20 cellular contexts compared by ENCODE assay signal in the genomic region with DNA sequence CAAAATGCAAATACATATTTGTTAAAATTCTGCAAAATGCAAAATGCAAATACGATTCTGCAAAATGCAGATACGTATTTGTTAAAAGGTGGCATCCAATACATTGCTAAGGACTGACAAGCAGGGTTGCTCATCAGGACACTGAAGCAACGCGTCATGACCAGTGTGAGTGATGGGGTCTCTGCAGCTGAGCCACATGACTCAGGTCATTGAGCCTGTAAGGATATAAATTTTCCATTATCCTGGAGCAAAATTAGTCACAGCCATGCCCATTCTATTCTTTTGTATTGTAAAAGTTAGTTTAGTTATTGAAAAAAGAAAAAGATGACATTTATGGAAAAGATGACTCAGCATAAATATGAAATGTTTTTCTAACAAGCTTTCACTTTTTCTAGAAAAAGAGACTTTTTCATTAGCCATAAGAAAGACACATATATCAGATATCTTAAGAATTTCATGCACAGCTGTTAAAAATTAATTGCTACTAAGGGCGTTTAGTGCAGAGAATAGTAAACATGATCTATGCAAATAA.
DNase-seq lines count a peak whose midpoint lies in the region; ATAC-seq, FAIRE-seq and TF ChIP-seq lines count a peak whose summit lies in the region.
"Had no signal": no experiment of that assay in that cellular context is flagged by ENCODE, and none has a peak within 500 bp of the region (broad histone marks: within the 10 kb centered on the region; RNA-seq: fewer than 3 reads in every experiment).

No MANE protein-coding gene starts in this region.

- no peak for TF ChIP-seq POLR2A in K562 (conservative IDR thresholded peaks at IDR 0.05)

- H3K27me3 ChIP-seq in K562 (ENCODE audit: control insufficient read depth in 2 of 2, insufficient read depth in 2 of 2, low read length in 2 of 2): no peaks in the 10 kb centered on the region

- in situ Hi-C loops in K562 (cut with MboI): no loop called here

- no peak for TF ChIP-seq RAD21 in K562 (CRISPR knock-in tag; conservative IDR thresholded peaks at IDR 0.05 in 1 of 2, IDR thresholded peaks at IDR 0.05 in 1 of 2)

- DNase-seq in A172 (ENCODE audit: low spot score): peak; percentile 55
- DNase-seq in HTR-8/SVneo (ENCODE audit: insufficient read length, low spot score): peak; percentile 70
- DNase-seq in RKO (ENCODE audit: low spot score): peak; percentile 58
- DNase-seq in K562 (ENCODE audit: extremely low read depth in 1 of 4, low spot score in 3 of 4): no peak
- no peak for DNase-seq in germinal center (ENCODE audit: low spot score)
- DNase-seq in kidney glomerular epithelial cell (lab: John Stamatoyannopoulos, UW): no peak
- DNase-seq in stimulated activated naive CD8-positive, alpha-beta T cell treated with anti-CD3 and anti-CD28 coated beads, Interleukin-15, Interleukin-2, amounts not matched to agents 100 U/mL and 50 U/mL, for 24 hours: no peak
- DNase-seq: 8988T; Karpas-422; MV-4-11; NCI-H1417 treated with DMSO at 0.1 percent for 48 hours; NCI-H2029 treated with DMSO at 0.1 percent for 48 hours; NCI-H69; NK-92 treated with Interleukin-12 subunit alpha and Interleukin-12 subunit beta, amount 100 ng/mL, for 24 hours; SHP77 treated with DMSO at 0.1 percent for 48 hours had no signal

- H3K4me1 ChIP-seq in K562 (replicated peaks in 1 of 2; ENCODE audit: control insufficient read depth in 2 of 2, insufficient read depth in 2 of 2, low read length in 2 of 2): no peaks in the 10 kb centered on the region

- H3K9ac ChIP-seq in K562 (ENCODE audit: insufficient read depth in 1 of 2, low read depth in 2 of 2, low read length in 2 of 2): no peak overlapping the region

- under 1% methylated on average over 5 of the region's 5 CpGs for WGBS in K562 (ENCODE audit: insufficient coverage, low coverage, missing lambda C conversion rate)

- no peak overlapping the region for H2AFZ ChIP-seq in K562 (ENCODE audit: low read depth, low read length)
- H2AFZ ChIP-seq: GM23338 had no signal

- FAIRE-seq in HTR-8/SVneo (lab: Jason Lieb, UNC) (peak; percentile 4), K562 (lab: Jason Lieb, UNC) (no peak)
- FAIRE-seq: GM12878, GM18507 had no signal

- CTCF ChIA-PET in K562 (lab: Yijun Ruan, JAX; ENCODE audit: low intra/inter-chr PET ratio): no interaction called here

- H3K79me2 ChIP-seq in K562 (ENCODE audit: control insufficient read depth, insufficient read depth, low read length): no peaks in the 10 kb centered on the region

- no peak for TF ChIP-seq EP300 in K562 (IDR thresholded peaks at IDR 0.05; ENCODE audit: low read length)

- no peak overlapping the region for H3K4me2 ChIP-seq in K562 (ENCODE audit: insufficient read depth, low read length)
- H3K4me2 ChIP-seq: GM23338 had no signal

- no peaks in the 10 kb centered on the region for H4K20me1 ChIP-seq in K562 (replicated peaks; ENCODE audit: control insufficient read depth, insufficient read depth, low read length)

- TF ChIP-seq CTCF in K562 (IDR thresholded peaks at IDR 0.05 in 2 of 3, conservative IDR thresholded peaks at IDR 0.05 in 1 of 3; ENCODE audit: insufficient read depth in 2 of 3, low read depth in 1 of 3, low read length in 3 of 3): no peak

- no peaks in the 10 kb centered on the region for H3K9me3 ChIP-seq in K562 (replicated peaks; ENCODE audit: control insufficient read depth, insufficient read depth, low read depth, low read length)

- no peaks in the 10 kb centered on the region for H3K9me1 ChIP-seq in K562 (ENCODE audit: control insufficient read depth, insufficient read depth, low read length)

- H3K36me3 ChIP-seq in K562 (ENCODE audit: control insufficient read depth, insufficient read depth, low read length): no peaks in the 10 kb centered on the region

- ATAC-seq in K562 (no peak), HG02610 (IDR thresholded peaks at IDR 0.05; ENCODE audit: unreplicated experiment) (no peak)
- ATAC-seq in stimulated activated naive CD8-positive, alpha-beta T cell treated with anti-CD3 and anti-CD28 coated beads, Interleukin-15, Interleukin-2, amounts not matched to agents 100 U/mL and 50 U/mL, for 24 hours: no peak
- ATAC-seq: GM12878, GM23338 had no signal

- intact Hi-C loops in K562 (cut with micrococcal nuclease): no loop called here

- no TSS peak for BruUV-seq in K562 (replicated peaks; lab: Mats Ljungman, UMichigan)

- no peak overlapping the region for H3K4me3 ChIP-seq in K562
- H3K4me3 ChIP-seq: GM12878, GM23338 had no signal

- POLR2A ChIA-PET in K562 (lab: Yijun Ruan, JAX): no interaction called here

- H3K27ac ChIP-seq in K562 (ENCODE audit: extremely low read depth, low read depth, low read length): no peak overlapping the region
- H3K27ac ChIP-seq: C4-2B had no signal

TF ChIP-seq in K562, 482 proteins besides CTCF, POLR2A, EP300 and RAD21:
- TF ChIP-seq MAFG (tag; conservative IDR thresholded peaks at IDR 0.05) (peak; percentile 91), CREB1 (IDR thresholded peaks at IDR 0.05) (no peak), CREB1 (CRISPR knock-in tag; IDR thresholded peaks at IDR 0.05) (no peak), SLC30A9 (CRISPR knock-in tag; IDR thresholded peaks at IDR 0.05) (no peak), ZNF282 (CRISPR knock-in tag; IDR thresholded peaks at IDR 0.05) (no peak), ZNF408 (CRISPR knock-in tag; IDR thresholded peaks at IDR 0.05; ENCODE audit: low read depth) (no peak), MAFK (IDR thresholded peaks at IDR 0.05; ENCODE audit: low read length) (peak; percentile 91), ZNF316 (IDR thresholded peaks at IDR 0.05) (peak; percentile 93), MAFF (IDR thresholded peaks at IDR 0.05; ENCODE audit: low read length) (peak; percentile 86), BACH1 (tag; IDR thresholded peaks at IDR 0.05) (0 out of 2 replicates have a peak, but pooled peaks have one; percentile 29), C11orf30 (IDR thresholded peaks at IDR 0.05; ENCODE audit: low read depth) (peak; percentile 80), ZBTB17 (CRISPR knock-in tag; IDR thresholded peaks at IDR 0.05) (no peak), JUND (IDR thresholded peaks at IDR 0.05; ENCODE audit: borderline replicate concordance, low read depth, low read length) (no peak), JUND (tag; IDR thresholded peaks at IDR 0.05; ENCODE audit: borderline replicate concordance, low read depth, low read length) (no peak)
- TF ChIP-seq, protein P1, sequence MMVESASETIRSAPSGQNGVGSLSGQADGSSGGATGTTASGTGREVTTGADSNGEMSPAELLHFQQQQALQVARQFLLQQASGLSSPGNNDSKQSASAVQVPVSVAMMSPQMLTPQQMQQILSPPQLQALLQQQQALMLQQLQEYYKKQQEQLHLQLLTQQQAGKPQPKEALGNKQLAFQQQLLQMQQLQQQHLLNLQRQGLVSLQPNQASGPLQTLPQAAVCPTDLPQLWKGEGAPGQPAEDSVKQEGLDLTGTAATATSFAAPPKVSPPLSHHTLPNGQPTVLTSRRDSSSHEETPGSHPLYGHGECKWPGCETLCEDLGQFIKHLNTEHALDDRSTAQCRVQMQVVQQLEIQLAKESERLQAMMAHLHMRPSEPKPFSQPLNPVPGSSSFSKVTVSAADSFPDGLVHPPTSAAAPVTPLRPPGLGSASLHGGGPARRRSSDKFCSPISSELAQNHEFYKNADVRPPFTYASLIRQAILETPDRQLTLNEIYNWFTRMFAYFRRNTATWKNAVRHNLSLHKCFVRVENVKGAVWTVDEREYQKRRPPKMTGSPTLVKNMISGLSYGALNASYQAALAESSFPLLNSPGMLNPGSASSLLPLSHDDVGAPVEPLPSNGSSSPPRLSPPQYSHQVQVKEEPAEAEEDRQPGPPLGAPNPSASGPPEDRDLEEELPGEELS (CRISPR knock-in tag; IDR thresholded peaks at IDR 0.05; ENCODE audit: borderline replicate concordance): no peak
- TF ChIP-seq, protein P2, sequence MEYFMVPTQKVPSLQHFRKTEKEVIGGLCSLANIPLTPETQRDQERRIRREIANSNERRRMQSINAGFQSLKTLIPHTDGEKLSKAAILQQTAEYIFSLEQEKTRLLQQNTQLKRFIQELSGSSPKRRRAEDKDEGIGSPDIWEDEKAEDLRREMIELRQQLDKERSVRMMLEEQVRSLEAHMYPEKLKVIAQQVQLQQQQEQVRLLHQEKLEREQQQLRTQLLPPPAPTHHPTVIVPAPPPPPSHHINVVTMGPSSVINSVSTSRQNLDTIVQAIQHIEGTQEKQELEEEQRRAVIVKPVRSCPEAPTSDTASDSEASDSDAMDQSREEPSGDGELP (CRISPR knock-in tag; IDR thresholded peaks at IDR 0.05; ENCODE audit: borderline replicate concordance): no peak

Comparison
In these comparisons a context has a peak if more than half of its experiments do, and no peak if none do; other contexts are left out.
1. DNase-seq: peak in A172 (single experiment), HTR-8/SVneo (single experiment) and RKO (single experiment); none in K562 (0 of 4), germinal center (single experiment), kidney glomerular epithelial cell (single experiment) and stimulated activated naive CD8-positive, alpha-beta T cell treated with anti-CD3 and anti-CD28 coated beads, Interleukin-15, Interleukin-2, amounts not matched to agents 100 U/mL and 50 U/mL, for 24 hours (single experiment).